Comparison of ENCODE assay signal across 27 cellular contexts in the genomic region with DNA sequence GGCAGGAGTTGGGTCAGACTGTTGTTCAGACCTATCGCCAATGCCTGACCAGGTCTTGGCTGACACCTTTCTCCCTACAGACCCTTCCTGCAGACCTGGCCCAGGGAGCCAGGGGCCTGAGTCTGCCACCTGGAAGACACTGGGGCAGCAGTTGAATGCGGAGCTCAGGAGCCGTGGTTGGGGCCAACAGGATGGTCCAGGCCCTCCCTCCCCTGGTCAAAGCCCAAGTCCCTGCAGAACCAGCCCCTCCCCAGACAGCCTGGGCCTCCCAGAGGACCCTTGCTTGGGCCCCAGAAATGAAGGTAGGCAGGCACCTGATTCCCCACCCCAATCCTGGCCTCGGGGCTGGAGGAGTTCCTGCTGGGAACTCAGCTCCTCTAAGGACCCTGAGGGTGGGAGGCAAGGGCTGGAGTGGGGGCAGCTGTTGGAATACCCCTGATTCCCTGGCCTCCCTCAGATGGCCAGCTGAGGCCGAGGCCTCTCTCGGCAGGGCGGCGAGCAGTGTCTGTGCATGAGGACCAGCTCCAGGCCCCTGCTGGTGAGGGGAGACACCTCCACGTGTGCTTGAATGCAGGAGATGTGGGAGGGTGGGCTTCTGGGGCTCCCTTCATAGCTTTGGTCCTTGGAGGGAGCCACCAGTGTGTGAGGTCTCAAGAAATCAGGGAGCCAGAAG.
"Had no signal": no experiment of that assay in that cellular context is flagged by ENCODE, and none has a peak within 500 bp of the region (broad histone marks: within the 10 kb centered on the region; RNA-seq: fewer than 3 reads in every experiment).

No MANE protein-coding gene starts in this region.

- H3K27ac Mint-ChIP-seq: activated CD4-positive, alpha-beta T cell treated with anti-CD3 and anti-CD28 coated beads, Interleukin-2, amount 10 ng/mL, durations not matched to agents 7 days and 5 days; activated CD8-positive, alpha-beta memory T cell treated with anti-CD3 and anti-CD28 coated beads, Interleukin-2, amount 10 ng/mL, durations not matched to agents 7 days and 5 days; activated CD8-positive, alpha-beta T cell treated with anti-CD3 and anti-CD28 coated beads for 36 hours; dendritic cell treated with granulocyte-macrophage colony-stimulating factor and Interleukin-4, amounts not matched to agents 40 ng/mL and 50 ng/mL, for 4 days had no signal

- FAIRE-seq: TTC549 had no signal

- H3K4me3 Mint-ChIP-seq: activated CD4-positive, alpha-beta T cell treated with anti-CD3 and anti-CD28 coated beads, Interleukin-2, amount 10 ng/mL, durations not matched to agents 7 days and 5 days; activated CD8-positive, alpha-beta memory T cell treated with anti-CD3 and anti-CD28 coated beads, Interleukin-2, amount 10 ng/mL, durations not matched to agents 7 days and 5 days; activated CD8-positive, alpha-beta T cell treated with anti-CD3 and anti-CD28 coated beads for 36 hours; dendritic cell treated with granulocyte-macrophage colony-stimulating factor and Interleukin-4, amounts not matched to agents 40 ng/mL and 50 ng/mL, for 4 days had no signal

- H3K27me3 Mint-ChIP-seq: activated CD4-positive, alpha-beta T cell treated with anti-CD3 and anti-CD28 coated beads, Interleukin-2, amount 10 ng/mL, durations not matched to agents 7 days and 5 days; activated CD8-positive, alpha-beta memory T cell treated with anti-CD3 and anti-CD28 coated beads, Interleukin-2, amount 10 ng/mL, durations not matched to agents 7 days and 5 days; activated CD8-positive, alpha-beta T cell treated with anti-CD3 and anti-CD28 coated beads for 36 hours had no signal

- H3K27ac ChIP-seq: ascending aorta, brain microvascular endothelial cell, heart right ventricle, lower lobe of right lung, sigmoid colon, thoracic aorta, upper lobe of right lung, WERI-Rb-1 had no signal

- H3K9me3 ChIP-seq: ascending aorta, heart right ventricle, lower lobe of right lung, mucosa of descending colon, sigmoid colon, thoracic aorta, upper lobe of right lung had no signal

- H3K36me3 ChIP-seq: brain microvascular endothelial cell, upper lobe of right lung had no signal

- ATAC-seq: activated CD8-positive, alpha-beta memory T cell treated with anti-CD3 and anti-CD28 coated beads, Interleukin-2, amount 10 ng/mL, durations not matched to agents 7 days and 5 days; activated CD8-positive, alpha-beta T cell treated with anti-CD3 and anti-CD28 coated beads for 36 hours; activated naive CD4-positive, alpha-beta T cell treated with anti-CD3 and anti-CD28 coated beads, Interleukin-2, amount 50 U/mL, for 72 hours; heart right ventricle; left colon; lower lobe of right lung; mucosa of descending colon; upper lobe of right lung had no signal

- H3K9me3 Mint-ChIP-seq: activated CD4-positive, alpha-beta T cell treated with anti-CD3 and anti-CD28 coated beads, Interleukin-2, amount 10 ng/mL, durations not matched to agents 7 days and 5 days; activated CD8-positive, alpha-beta T cell treated with anti-CD3 and anti-CD28 coated beads for 36 hours; activated naive CD4-positive, alpha-beta T cell treated with anti-CD3 and anti-CD28 coated beads, Interleukin-2, amount 50 U/mL, for 72 hours; dendritic cell treated with granulocyte-macrophage colony-stimulating factor and Interleukin-4, amounts not matched to agents 40 ng/mL and 50 ng/mL, for 4 days had no signal

- H3K4me3 ChIP-seq: ascending aorta, heart right ventricle, lower lobe of right lung, mucosa of descending colon, sigmoid colon, thoracic aorta, upper lobe of right lung had no signal

- DNase-seq: activated CD4-positive, alpha-beta T cell treated with anti-CD3 and anti-CD28 coated beads, Interleukin-2, amount 10 ng/mL, durations not matched to agents 7 days and 5 days; activated CD4-positive, CD25-positive, alpha-beta regulatory T cell treated with anti-CD3 and anti-CD28 coated beads, Interleukin-2, amount 50 U/mL, for 72 hours; activated CD8-positive, alpha-beta memory T cell treated with anti-CD3 and anti-CD28 coated beads, Interleukin-2, amount 10 ng/mL, durations not matched to agents 7 days and 5 days; activated CD8-positive, alpha-beta T cell treated with anti-CD3 and anti-CD28 coated beads for 36 hours; activated T-cell treated with anti-CD3 and anti-CD28 coated beads for 4 hours; brain microvascular endothelial cell; caudate nucleus; effector CD8-positive, alpha-beta T cell; erythroblast; foreskin fibroblast; heart right ventricle; islet precursor cell; left colon; lower lobe of right lung; mesendoderm; occipital lobe; sigmoid colon; stimulated activated CD4-positive, alpha-beta T cell treated with anti-CD3 and anti-CD28 coated beads, Interleukin-2, amount 100 ng/mL, for 48 hours; stimulated activated naive CD4-positive, alpha-beta T cell treated with Interleukin-2 at 50 U/mL for 16 hours; upper lobe of right lung; WERI-Rb-1 had no signal
